9 cellular contexts compared by ENCODE assay signal in the genomic region with DNA sequence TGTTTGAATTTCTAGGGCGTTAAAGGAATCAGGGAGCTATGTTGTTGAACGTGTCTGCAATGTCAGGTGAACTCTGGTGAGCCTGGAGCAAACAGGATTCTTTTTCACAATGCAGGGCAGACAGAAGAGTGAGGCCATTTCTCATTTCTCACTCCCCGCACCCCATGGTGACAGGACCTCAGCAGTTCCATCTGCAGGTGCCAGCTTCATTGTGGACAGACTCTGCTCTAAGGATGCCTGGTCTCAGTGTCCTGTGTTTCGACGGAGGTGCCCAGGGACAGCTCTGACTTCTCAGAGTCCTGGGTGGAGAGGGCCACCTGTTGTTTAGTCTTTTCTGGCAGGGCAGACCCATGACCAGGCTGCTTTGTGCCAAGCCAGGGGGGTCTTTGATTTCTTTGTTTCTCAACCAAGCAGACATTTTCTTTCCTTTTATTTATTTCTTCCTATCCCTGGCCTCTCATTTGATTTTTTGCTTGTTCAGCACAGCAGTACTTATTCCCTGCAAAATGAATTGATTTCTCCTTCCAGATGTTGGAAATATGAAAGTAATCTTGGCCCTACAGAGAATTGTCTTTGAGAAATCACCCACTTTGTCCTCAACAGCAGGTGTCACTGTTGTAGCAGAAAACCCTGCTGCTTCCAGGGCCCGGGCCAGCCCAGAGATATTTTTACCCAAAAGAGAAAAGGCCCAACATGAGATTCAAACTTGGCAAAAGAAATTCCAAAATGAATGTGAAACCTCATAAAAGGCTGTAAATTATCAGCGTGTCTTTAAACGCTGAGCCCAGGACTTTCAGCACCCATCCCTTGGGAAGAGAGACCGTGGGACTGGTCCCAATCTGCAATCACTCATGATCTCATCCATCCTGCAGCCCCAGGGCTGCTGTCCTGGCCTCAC.
DNase-seq lines count a peak whose midpoint lies in the region; ATAC-seq and TF ChIP-seq lines count a peak whose summit lies in the region.
"Had no signal": no experiment of that assay in that cellular context is flagged by ENCODE, and none has a peak within 500 bp of the region (broad histone marks: within the 10 kb centered on the region; RNA-seq: fewer than 3 reads in every experiment).

No MANE protein-coding gene starts in this region.

- in situ Hi-C loops in IMR-90 (cut with MboI; ENCODE audit: low sequenced_read_pairs) = loop anchor here (25.0 kb wide), 1 partner anchor 1568 kb away; the partner anchor contains the start of gene ID2

- 29% methylated on average over 4 of the region's 9 CpGs; no CpG with 5 or more reads in 1 of the 2 experiments for WGBS in IMR-90 (ENCODE audit: extremely low coverage in 2 of 2, insufficient read length in 1 of 2), 2 experiments
- WGBS in heart right ventricle, 2 donors = 66 to 68% methylated on average over 9 of the region's 9 CpGs

- no peak overlapping the region for H3K27ac ChIP-seq in IMR-90 (ENCODE audit: insufficient read depth, low read length)
- H3K27ac ChIP-seq in SU-DHL-6 (ENCODE audit: low read depth, low read length) = no peak overlapping the region
- no peak overlapping the region for H3K27ac ChIP-seq in heart right ventricle
- no peak overlapping the region for H3K27ac ChIP-seq in upper lobe of right lung

- H4K20me1 ChIP-seq in IMR-90 (ENCODE audit: insufficient read depth, low read length) = no peaks in the 10 kb centered on the region
- H4K20me1 ChIP-seq in SU-DHL-6 (ENCODE audit: low read depth, low read length) = no peaks in the 10 kb centered on the region

- no peaks in the 10 kb centered on the region for H3K9me2 ChIP-seq in SU-DHL-6 (replicated peaks; ENCODE audit: insufficient read depth, low read length)

- no peak overlapping the region for H4K91ac ChIP-seq in IMR-90 (ENCODE audit: insufficient read depth, low read depth, low read length)

- BruUV-seq in IMR-90 (replicated peaks; lab: Mats Ljungman, UMichigan) = no TSS peak

- peak; percentile 41 for TF ChIP-seq RAD21 in IMR-90 (IDR thresholded peaks at IDR 0.05; ENCODE audit: low read length)

- CTCF ChIA-PET in IMR-90 (lab: Yijun Ruan, JAX) = no interaction called here

- no peak overlapping the region for H3K14ac ChIP-seq in IMR-90 (replicated peaks; ENCODE audit: low read depth, low read length)

- H3F3A ChIP-seq in SU-DHL-6 (ENCODE audit: insufficient read depth) = no peaks in the 10 kb centered on the region

- no peak for TF ChIP-seq POLR2A in IMR-90 (IDR thresholded peaks at IDR 0.05; ENCODE audit: low read depth, low read length)

- no peak overlapping the region for H3K23ac ChIP-seq in IMR-90 (ENCODE audit: low read depth, low read length)

- H3K9me1 ChIP-seq in IMR-90 (ENCODE audit: insufficient read depth, low read length) = no peaks in the 10 kb centered on the region

- H2AFZ ChIP-seq in IMR-90 (replicated peaks; ENCODE audit: low read length, poor library complexity) (no peak overlapping the region), SU-DHL-6 (ENCODE audit: low read depth, low read length, severe bottlenecking) (no peak overlapping the region)

- H2BK20ac ChIP-seq in IMR-90 (ENCODE audit: low read depth, low read length) = no peak overlapping the region

- H3K27me3 ChIP-seq in IMR-90 (ENCODE audit: control insufficient read depth, insufficient read depth, low read length) (no peaks in the 10 kb centered on the region), SU-DHL-6 (ENCODE audit: low read length) (no peaks in the 10 kb centered on the region; the same call in 1 of the 2 replicates), heart right ventricle (no peaks in the 10 kb centered on the region), upper lobe of right lung (no peaks in the 10 kb centered on the region)

- no peaks in the 10 kb centered on the region for H3K79me2 ChIP-seq in SU-DHL-6 (ENCODE audit: insufficient read depth, low read length)

- POLR2A ChIA-PET in IMR-90 (lab: Charles Lee; ENCODE audit: unreplicated experiment) = no interaction called here

- no peak overlapping the region for H3K18ac ChIP-seq in IMR-90 (ENCODE audit: low read depth, low read length)

- DNase-seq in DMS53 (lab: John Stamatoyannopoulos, UW) = peak; percentile 50
- peak; percentile 13 for DNase-seq in IMR-90
- no peak for DNase-seq in heart right ventricle
- DNase-seq in upper lobe of right lung = no peak
- DNase-seq in OCI-M2 (lab: John Stamatoyannopoulos, UW; ENCODE audit: unreplicated experiment) = no peak
- DNase-seq in GF-D8 (lab: John Stamatoyannopoulos, UW) = no peak

- H3K4me3 ChIP-seq in IMR-90 (ENCODE audit: insufficient read depth, low read depth, low read length) (no peak overlapping the region), SU-DHL-6 (ENCODE audit: insufficient read depth, low read length, poor library complexity, severe bottlenecking) (no peak overlapping the region), heart right ventricle (no peak overlapping the region), upper lobe of right lung (no peak overlapping the region)

- H2BK15ac ChIP-seq in IMR-90 (ENCODE audit: low read depth, low read length) = no peak overlapping the region

- no peak overlapping the region for H2BK120ac ChIP-seq in IMR-90 (ENCODE audit: low read depth, low read length)

- no peak overlapping the region for H3K56ac ChIP-seq in IMR-90 (ENCODE audit: extremely low read depth, insufficient read depth, low read length)

- H3K79me1 ChIP-seq in IMR-90 (ENCODE audit: low read depth in 1 of 2, low read length in 2 of 2) = no peaks in the 10 kb centered on the region

- dilution Hi-C loops in IMR-90 (cut with HindIII; ENCODE audit: low sequenced_read_pairs, unreplicated experiment) = no loop called here

- no peak overlapping the region for H2BK5ac ChIP-seq in IMR-90 (ENCODE audit: low read depth, low read length, poor library complexity, severe bottlenecking)

- peak; percentile 40 for TF ChIP-seq CTCF in IMR-90 (conservative IDR thresholded peaks at IDR 0.05; ENCODE audit: low read depth, low read length)
- peak; percentile 41 for TF ChIP-seq CTCF in SU-DHL-6 (IDR thresholded peaks at IDR 0.05; ENCODE audit: insufficient read depth, low read length, poor library complexity, severe bottlenecking)
- TF ChIP-seq CTCF in heart right ventricle (IDR thresholded peaks at IDR 0.05) = peak in 8 of 9 donors; percentile 5 to 62 (median 52)
- peak; percentile 37 for TF ChIP-seq CTCF in upper lobe of right lung (IDR thresholded peaks at IDR 0.05)

- H3K36me3 ChIP-seq in IMR-90 (ENCODE audit: control insufficient read depth, insufficient read depth, low read length) = no peaks in the 10 kb centered on the region
- H3K36me3 ChIP-seq in SU-DHL-6 (ENCODE audit: low read length) = no peaks in the 10 kb centered on the region
- H3K36me3 ChIP-seq in heart right ventricle = no peaks in the 10 kb centered on the region
- H3K36me3 ChIP-seq in upper lobe of right lung = no peaks in the 10 kb centered on the region

- no peaks in the 10 kb centered on the region for H3K4me1 ChIP-seq in IMR-90 (ENCODE audit: control insufficient read depth, insufficient read depth, low read length)
- H3K4me1 ChIP-seq in heart right ventricle = peaks cover 0 to 10% (median 0%) of the 10 kb centered on the region in 9 donors
- no peaks in the 10 kb centered on the region for H3K4me1 ChIP-seq in upper lobe of right lung

- peaks cover under 1% of the 10 kb centered on the region; the same call in 1 of the 2 replicates for H3K9me3 ChIP-seq in IMR-90 (ENCODE audit: control insufficient read depth, insufficient read depth, low read length)
- H3K9me3 ChIP-seq in SU-DHL-6 (ENCODE audit: insufficient read depth, low read length) = no peaks in the 10 kb centered on the region
- H3K9me3 ChIP-seq in heart right ventricle = peaks cover 0 to 10% (median 0%) of the 10 kb centered on the region in 11 donors
- H3K9me3 ChIP-seq in upper lobe of right lung = no peaks in the 10 kb centered on the region

- no peak overlapping the region for H3K4ac ChIP-seq in IMR-90 (ENCODE audit: low read depth, low read length)

- H3K4me2 ChIP-seq in IMR-90 (ENCODE audit: low read depth, low read length) (no peak overlapping the region), SU-DHL-6 (ENCODE audit: low read depth, low read length, poor library complexity, severe bottlenecking) (no peak overlapping the region)

- H2AK5ac ChIP-seq in IMR-90 (ENCODE audit: low read depth, low read length) = no peak overlapping the region

- no peak overlapping the region for H4K8ac ChIP-seq in IMR-90 (ENCODE audit: low read depth in 2 of 2, low read length in 2 of 2)

- ATAC-seq in IMR-90 (ENCODE audit: low read depth) = peak; percentile 51; the same call in 1 of the 2 replicates
- ATAC-seq in heart right ventricle = peak in 7 of 8 donors; percentile 28 to 72 (median 51)
- ATAC-seq in upper lobe of right lung = no peak
- ATAC-seq in HG03460 (IDR thresholded peaks at IDR 0.05; ENCODE audit: unreplicated experiment) = no peak
- ATAC-seq: stimulated activated naive CD8-positive, alpha-beta T cell treated with anti-CD3 and anti-CD28 coated beads, Interleukin-15, amount 100 ng/mL, for 72 hours had no signal

- no peak overlapping the region for H4K5ac ChIP-seq in IMR-90 (ENCODE audit: low read depth, low read length)

- intact Hi-C loops in IMR-90 (cut with micrococcal nuclease) (no loop called here), heart right ventricle (cut with DNase I) (loop anchor here in 1 of 10 donors (10.0 kb wide), 1 partner anchor 1566 kb away; the partner anchor contains the start of gene ID2), upper lobe of right lung (cut with DNase I) (no loop called here)

- H3K9ac ChIP-seq in IMR-90 (ENCODE audit: low read depth, low read length) = no peak overlapping the region
- H3K9ac ChIP-seq in SU-DHL-6 (ENCODE audit: low read length) = no peak overlapping the region

- no peak overlapping the region for H2AK9ac ChIP-seq in IMR-90 (replicated peaks; ENCODE audit: low read depth, low read length, poor library complexity)

TF ChIP-seq in IMR-90, 13 proteins besides CTCF, POLR2A, EP300 and RAD21:
- TF ChIP-seq MXI1 (IDR thresholded peaks at IDR 0.05; ENCODE audit: borderline replicate concordance, low read depth, low read length) = no peak
- TF ChIP-seq SMC3 (IDR thresholded peaks at IDR 0.05; ENCODE audit: low read depth, low read length) = peak; percentile 30; the same call in 1 of the 2 replicates

Comparison
In these comparisons a context has a peak if more than half of its experiments do, and no peak if none do; other contexts are left out.
1. DNase-seq: peak in DMS53 (single experiment) and IMR-90 (single experiment); none in heart right ventricle (0 of 2), upper lobe of right lung (single experiment), OCI-M2 (single experiment) and GF-D8 (single experiment).
2. ATAC-seq: peak in IMR-90 (single experiment) and heart right ventricle (7 of 8); none in upper lobe of right lung (single experiment) and HG03460 (single experiment).
3. Peak in every context shown above with its lines, with median percentiles within 50 percentile points of each other: CTCF ChIP-seq.